In the genomic region with DNA sequence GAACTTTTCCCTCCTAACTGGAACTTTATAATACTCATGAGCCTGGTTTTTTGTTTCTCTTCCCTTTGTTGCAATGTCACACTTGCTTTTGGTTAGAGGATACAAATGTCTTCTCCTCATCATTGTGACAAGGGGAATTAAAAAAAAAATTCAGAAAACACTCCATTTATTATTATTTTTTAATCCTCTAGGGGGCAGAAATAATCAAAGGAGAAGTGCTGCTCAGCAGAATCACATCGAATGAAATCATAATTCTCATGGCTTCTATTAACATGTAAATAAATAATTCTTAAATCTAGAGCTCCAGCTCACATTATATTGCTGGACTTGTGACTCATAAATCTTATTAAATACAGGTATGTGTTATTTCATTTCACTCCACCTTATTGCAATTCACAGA, we compare ENCODE assay signal across 12 cellular contexts.
DNase-seq lines count a peak whose midpoint lies in the region; TF ChIP-seq lines count a peak whose summit lies in the region.
"Had no signal": no experiment of that assay in that cellular context is flagged by ENCODE, and none has a peak within 500 bp of the region (broad histone marks: within the 10 kb centered on the region; RNA-seq: fewer than 3 reads in every experiment).

No MANE protein-coding gene starts in this region.

- H3K27me3 Mint-ChIP-seq in MCF 10A (ENCODE audit: insufficient read depth, unreplicated experiment) = no peaks in the 10 kb centered on the region
- H3K27me3 Mint-ChIP-seq in endothelial cell (ENCODE audit: unreplicated experiment) = peaks cover 1% of the 10 kb centered on the region

- DNase-seq in MCF 10A (ENCODE audit: unreplicated experiment) (no peak), breast epithelium (ENCODE audit: low spot score in 2 of 2) (no peak), NCI-H1694 treated with DMSO at 0.1 percent for 48 hours (lab: John Stamatoyannopoulos, UW) (peak; percentile 44), endothelial cell (ENCODE audit: low spot score) (no peak), spleen (no peak), COLO668 (lab: John Stamatoyannopoulos, UW; ENCODE audit: unreplicated experiment) (no peak), erythroblast (lab: John Stamatoyannopoulos, UW) (no peak), tibial nerve (ENCODE audit: low spot score in 2 of 2) (no peak)
- DNase-seq: activated naive CD8-positive, alpha-beta T cell treated with anti-CD3 and anti-CD28 coated beads, Interleukin-2, amount 10 ng/mL, durations not matched to agents 7 days and 5 days; NCI-H2081; retina; T-helper 9 cell had no signal

- H3K9me3 Mint-ChIP-seq in MCF 10A (ENCODE audit: unreplicated experiment) = no peaks in the 10 kb centered on the region
- no peaks in the 10 kb centered on the region for H3K9me3 Mint-ChIP-seq in endothelial cell (ENCODE audit: unreplicated experiment)

- H3K27me3 ChIP-seq in breast epithelium (no peaks in the 10 kb centered on the region), spleen (replicated peaks in 1 of 7) (no peaks in the 10 kb centered on the region), tibial nerve (no peaks in the 10 kb centered on the region)

- TF ChIP-seq CTCF in MCF 10A (IDR thresholded peaks at IDR 0.05; ENCODE audit: unreplicated experiment) = peak; percentile 25
- no peak for TF ChIP-seq CTCF in breast epithelium (IDR thresholded peaks at IDR 0.05)
- peak; percentile 24 for TF ChIP-seq CTCF in endothelial cell (IDR thresholded peaks at IDR 0.05; ENCODE audit: unreplicated experiment)
- TF ChIP-seq CTCF in spleen (IDR thresholded peaks at IDR 0.05 in 8 of 11, conservative IDR thresholded peaks at IDR 0.05 in 3 of 11) = peak in 6 of 11 experiments; percentile 14 to 39 (median 28)
- peak in 1 of 5 experiments; percentile 20 for TF ChIP-seq CTCF in tibial nerve (IDR thresholded peaks at IDR 0.05)

- H3K4me1 Mint-ChIP-seq in MCF 10A (ENCODE audit: insufficient read depth, unreplicated experiment) = no peaks in the 10 kb centered on the region
- H3K4me1 Mint-ChIP-seq in endothelial cell (ENCODE audit: unreplicated experiment) = peaks cover 5% of the 10 kb centered on the region

- BruUV-seq in MCF 10A (replicated peaks; lab: Mats Ljungman, UMichigan) = no TSS peak

- no peaks in the 10 kb centered on the region for H3K9me3 ChIP-seq in breast epithelium
- H3K9me3 ChIP-seq in spleen = no peaks in the 10 kb centered on the region
- no peaks in the 10 kb centered on the region for H3K9me3 ChIP-seq in tibial nerve

- H3K4me1 ChIP-seq in breast epithelium (no peaks in the 10 kb centered on the region), spleen (no peaks in the 10 kb centered on the region), tibial nerve (no peaks in the 10 kb centered on the region)

- H3K4me3 Mint-ChIP-seq in MCF 10A (ENCODE audit: unreplicated experiment) = no peak overlapping the region
- no peak overlapping the region for H3K4me3 Mint-ChIP-seq in endothelial cell (ENCODE audit: unreplicated experiment)
- H3K4me3 Mint-ChIP-seq: activated naive CD8-positive, alpha-beta T cell treated with anti-CD3 and anti-CD28 coated beads, Interleukin-2, amount 10 ng/mL, durations not matched to agents 7 days and 5 days had no signal

- H3K36me3 ChIP-seq in breast epithelium = no peaks in the 10 kb centered on the region
- H3K36me3 ChIP-seq in spleen = no peaks in the 10 kb centered on the region
- peaks cover 0 to 7% (median 0%) of the 10 kb centered on the region in 3 donors for H3K36me3 ChIP-seq in tibial nerve

- no peaks in the 10 kb centered on the region for H3K36me3 Mint-ChIP-seq in MCF 10A (ENCODE audit: insufficient read depth, unreplicated experiment)
- no peaks in the 10 kb centered on the region for H3K36me3 Mint-ChIP-seq in endothelial cell (ENCODE audit: low read depth, unreplicated experiment)

- CTCF ChIA-PET in MCF 10A (lab: Yijun Ruan, JAX) = interaction anchor here (1.7 to 2.3 kb wide), 3 partner anchors 13 to 23 kb away, joined by 5 to 13 read pairs (median 7); no protein-coding TSS in a partner anchor

- intact Hi-C loops in MCF 10A (cut with micrococcal nuclease) (no loop called here), breast epithelium (cut with DNase I; ENCODE audit: low total_unique reads) (no loop called here), spleen (cut with DNase I; ENCODE audit: low total_unique reads) (no loop called here)

- H3K27ac ChIP-seq in breast epithelium (no peak overlapping the region), spleen (no peak overlapping the region), tibial nerve (no peak overlapping the region)

- no peak overlapping the region for H3K4me3 ChIP-seq in breast epithelium
- no peak overlapping the region for H3K4me3 ChIP-seq in spleen
- no peak overlapping the region for H3K4me3 ChIP-seq in tibial nerve

- WGBS in spleen, 5 donors = 20 to 48% (median 24%) methylated on average over 1 of the region's 1 CpG
- WGBS in tibial nerve, 2 donors = 19 to 25% methylated on average over 1 of the region's 1 CpG

- TF ChIP-seq POLR2A in breast epithelium (IDR thresholded peaks at IDR 0.05) = no peak
- no peak for TF ChIP-seq POLR2A in spleen (IDR thresholded peaks at IDR 0.05)
- no peak for TF ChIP-seq POLR2A in erythroblast (IDR thresholded peaks at IDR 0.05; ENCODE audit: low read length)
- TF ChIP-seq POLR2A in tibial nerve (IDR thresholded peaks at IDR 0.05) = no peak

- POLR2A ChIA-PET in MCF 10A (lab: Yijun Ruan, JAX) = interaction anchor here (0.8 to 1.0 kb wide), 2 partner anchors 11 to 1165 kb away, joined by 3 read pairs; no protein-coding TSS in a partner anchor

- no peak for TF ChIP-seq EP300 in tibial nerve (IDR thresholded peaks at IDR 0.05)

- H3K27ac Mint-ChIP-seq in MCF 10A (ENCODE audit: low read depth, unreplicated experiment) (no peak overlapping the region), endothelial cell (ENCODE audit: unreplicated experiment) (no peak overlapping the region)
- H3K27ac Mint-ChIP-seq: activated naive CD8-positive, alpha-beta T cell treated with anti-CD3 and anti-CD28 coated beads, Interleukin-2, amount 10 ng/mL, durations not matched to agents 7 days and 5 days had no signal

Comparison
In these comparisons a context has a peak if more than half of its experiments do, and no peak if none do; other contexts are left out.
1. CTCF ChIP-seq: peak in MCF 10A (single experiment), endothelial cell (single experiment) and spleen (6 of 11); none in breast epithelium (0 of 3).